In genomic region chr12:60196366-60196765, GRCh38 we compare ENCODE assay signal across 20 cellular contexts.
DNase-seq lines count a peak whose midpoint lies in the region; ATAC-seq and TF ChIP-seq lines count a peak whose summit lies in the region.
"Had no signal": no experiment of that assay in that cellular context is flagged by ENCODE, and none has a peak within 500 bp of the region (broad histone marks: within the 10 kb centered on the region; RNA-seq: fewer than 3 reads in every experiment).

No MANE protein-coding gene starts in this region.

- no peak overlapping the region for H2AFZ ChIP-seq in GM23338
- H2AFZ ChIP-seq in PC-9 = 0 out of 2 replicates have a peak overlapping the region, but pooled peaks have one; percentile 27
- no peak overlapping the region for H2AFZ ChIP-seq in trophoblast cell (ENCODE audit: insufficient read depth, low read length, poor library complexity)

- no peak overlapping the region for H3K14ac ChIP-seq in trophoblast cell (ENCODE audit: low read length)

- peaks cover 7% of the 10 kb centered on the region; the same call in 1 of the 2 replicates for H3K4me1 ChIP-seq in GM23338 (ENCODE audit: insufficient read depth)
- H3K4me1 ChIP-seq in PC-9 (replicated peaks; ENCODE audit: insufficient read depth) = no peaks in the 10 kb centered on the region
- no peaks in the 10 kb centered on the region for H3K4me1 ChIP-seq in SJSA1 (replicated peaks)
- H3K4me1 ChIP-seq in trophoblast cell (ENCODE audit: control insufficient read depth in 1 of 2, insufficient read depth in 2 of 2, low read length in 2 of 2) = no peaks in the 10 kb centered on the region
- H3K4me1 ChIP-seq: BE2C, BLaER1 had no signal

- H3K27ac Mint-ChIP-seq in GM23338 = peak overlapping the region; percentile 42; the same call in 1 of the 2 replicates
- H3K27ac Mint-ChIP-seq: CD14-positive monocyte; CD4-positive, alpha-beta memory T cell; CD8-positive, alpha-beta memory T cell had no signal

- no peak overlapping the region for H2AK5ac ChIP-seq in trophoblast cell (ENCODE audit: low read length)

- H3K36me3 ChIP-seq in GM23338 (ENCODE audit: insufficient read depth) (no peaks in the 10 kb centered on the region), PC-9 (ENCODE audit: low read depth) (no peaks in the 10 kb centered on the region), SJSA1 (no peaks in the 10 kb centered on the region), trophoblast cell (ENCODE audit: control insufficient read depth in 1 of 2, insufficient read depth in 2 of 2, low read length in 2 of 2) (no peaks in the 10 kb centered on the region)
- H3K36me3 ChIP-seq: BE2C, BLaER1 had no signal

- no peak overlapping the region for H2BK12ac ChIP-seq in trophoblast cell (ENCODE audit: low read length)

- no peaks in the 10 kb centered on the region for H3K79me1 ChIP-seq in trophoblast cell (ENCODE audit: low read length)

- H4K20me1 ChIP-seq in GM23338 (replicated peaks; ENCODE audit: insufficient read depth) (no peaks in the 10 kb centered on the region), PC-9 (ENCODE audit: insufficient read depth) (no peaks in the 10 kb centered on the region)
- H4K20me1 ChIP-seq: BLaER1 had no signal

- H3K4ac ChIP-seq in trophoblast cell (ENCODE audit: low read depth, low read length) = no peak overlapping the region

- peaks cover 8% of the 10 kb centered on the region; the same call in 2 of the 3 replicates for H3K4me1 Mint-ChIP-seq in GM23338
- H3K4me1 Mint-ChIP-seq: CD14-positive monocyte; CD4-positive, alpha-beta memory T cell; CD4-positive, CD25-positive, alpha-beta regulatory T cell; CD8-positive, alpha-beta memory T cell had no signal

- H3K36me3 Mint-ChIP-seq in GM23338 (ENCODE audit: low read depth) = no peaks in the 10 kb centered on the region
- H3K36me3 Mint-ChIP-seq: CD14-positive monocyte; CD4-positive, alpha-beta memory T cell; CD4-positive, CD25-positive, alpha-beta regulatory T cell; CD8-positive, alpha-beta memory T cell had no signal

- H3K4me3 ChIP-seq in GM23338 (no peak overlapping the region), PC-9 (no peak overlapping the region), SJSA1 (no peak overlapping the region), trophoblast cell (ENCODE audit: low read depth, low read length) (no peak overlapping the region)
- H3K4me3 ChIP-seq: BLaER1 had no signal

- H3K27ac ChIP-seq in GM23338 (ENCODE audit: low read depth) (no peak overlapping the region), PC-9 (no peak overlapping the region), SJSA1 (no peak overlapping the region), trophoblast cell (ENCODE audit: low read depth, low read length) (no peak overlapping the region)
- H3K27ac ChIP-seq: BLaER1 had no signal

- DNase-seq in GM23338 (ENCODE audit: low spot score) = no peak
- DNase-seq in PC-9 = no peak
- DNase-seq in SJSA1 (ENCODE audit: low read depth in 1 of 2, low spot score in 2 of 2) = peak; percentile 70 to 90
- peak; percentile 6 to 35 for DNase-seq in trophoblast cell
- no peak for DNase-seq in sciatic nerve (ENCODE audit: low spot score)
- DNase-seq in omental fat pad (ENCODE audit: low spot score) = no peak
- DNase-seq: 8988T; ACHN; BE2C; C1 segment of cervical spinal cord; CD4-positive, alpha-beta memory T cell; CD4-positive, CD25-positive, alpha-beta regulatory T cell; CD8-positive, alpha-beta memory T cell; COR-L47; DMS79 treated with DMSO at 0.1 percent for 48 hours; GF-D8 had no signal

- H3K27me3 Mint-ChIP-seq in GM23338 (ENCODE audit: insufficient read depth, low read depth, poor library complexity) = no peaks in the 10 kb centered on the region
- H3K27me3 Mint-ChIP-seq: CD4-positive, alpha-beta memory T cell; CD4-positive, CD25-positive, alpha-beta regulatory T cell; CD8-positive, alpha-beta memory T cell had no signal

- no peaks in the 10 kb centered on the region for H3K9me3 ChIP-seq in PC-9 (ENCODE audit: insufficient read depth, low read depth)
- H3K9me3 ChIP-seq in SJSA1 (replicated peaks) = no peaks in the 10 kb centered on the region
- H3K9me3 ChIP-seq in trophoblast cell (ENCODE audit: insufficient read depth, low read depth, low read length) = no peaks in the 10 kb centered on the region
- H3K9me3 ChIP-seq: BE2C, BLaER1 had no signal

- H3K9me2 ChIP-seq in GM23338 (ENCODE audit: insufficient read depth) (no peaks in the 10 kb centered on the region), PC-9 (ENCODE audit: insufficient read depth) (no peaks in the 10 kb centered on the region)

- H2BK120ac ChIP-seq in trophoblast cell (ENCODE audit: insufficient read depth, low read length, poor library complexity) = no peak overlapping the region

- ATAC-seq in GM23338 (no peak), sciatic nerve (no peak), omental fat pad (ENCODE audit: low FRiP score) (no peak), HG03280 (IDR thresholded peaks at IDR 0.05; ENCODE audit: unreplicated experiment) (no peak), HG03442 (IDR thresholded peaks at IDR 0.05; ENCODE audit: unreplicated experiment) (no peak)

- H3K4me3 Mint-ChIP-seq in GM23338 = no peak overlapping the region
- H3K4me3 Mint-ChIP-seq: CD14-positive monocyte; CD4-positive, alpha-beta memory T cell; CD4-positive, CD25-positive, alpha-beta regulatory T cell; CD8-positive, alpha-beta memory T cell had no signal

- BruUV-seq in PC-9 (replicated peaks; lab: Mats Ljungman, UMichigan) = no TSS peak

- intact Hi-C loops in PC-9 (cut with micrococcal nuclease; ENCODE audit: unreplicated experiment) (no loop called here), sciatic nerve (cut with DNase I) (no loop called here)

- H4K12ac ChIP-seq in trophoblast cell (ENCODE audit: low read depth, low read length) = no peak overlapping the region

- POLR2A ChIA-PET in PC-9 (lab: Charles Lee; ENCODE audit: unreplicated experiment) = no interaction called here

- H3K79me2 ChIP-seq in GM23338 (replicated peaks; ENCODE audit: insufficient read depth) (no peaks in the 10 kb centered on the region), PC-9 (ENCODE audit: low read depth) (no peaks in the 10 kb centered on the region), trophoblast cell (ENCODE audit: control insufficient read depth, insufficient read depth, low read length, poor library complexity) (no peaks in the 10 kb centered on the region)

- H4K8ac ChIP-seq in trophoblast cell (ENCODE audit: low read depth, low read length) = no peak overlapping the region

- no CpG with 5 or more reads among the region's 10 CpGs for WGBS in trophoblast cell (ENCODE audit: extremely low coverage, insufficient coverage, insufficient read length)

- no peak overlapping the region for H3K18ac ChIP-seq in trophoblast cell (ENCODE audit: low read length)

- CTCF ChIA-PET in PC-9 (lab: Charles Lee) = no interaction called here

- H3K9me3 Mint-ChIP-seq in GM23338 = no peaks in the 10 kb centered on the region

- H3K4me2 ChIP-seq in GM23338 (no peak overlapping the region), PC-9 (no peak overlapping the region), trophoblast cell (ENCODE audit: low read length) (no peak overlapping the region)
- H3K4me2 ChIP-seq: BLaER1 had no signal

- H3K27me3 ChIP-seq in GM23338 (ENCODE audit: insufficient read depth) (no peaks in the 10 kb centered on the region), PC-9 (ENCODE audit: insufficient read depth, low read depth) (no peaks in the 10 kb centered on the region), SJSA1 (replicated peaks) (peaks cover 93% of the 10 kb centered on the region), trophoblast cell (ENCODE audit: insufficient read depth, low read length) (no peaks in the 10 kb centered on the region)
- H3K27me3 ChIP-seq: BE2C, BLaER1 had no signal

- no peak overlapping the region for H2BK5ac ChIP-seq in trophoblast cell (ENCODE audit: low read depth, low read length, poor library complexity)

- H3K9ac ChIP-seq in trophoblast cell (ENCODE audit: low read length) = no peak overlapping the region
- H3K9ac ChIP-seq: BLaER1 had no signal

- no peaks in the 10 kb centered on the region for H3F3A ChIP-seq in GM23338 (replicated peaks; ENCODE audit: low read depth)
- no peaks in the 10 kb centered on the region for H3F3A ChIP-seq in PC-9 (ENCODE audit: insufficient read depth, low read depth)

- no peak for TF ChIP-seq CTCF in GM23338 (conservative IDR thresholded peaks at IDR 0.05; ENCODE audit: low read depth in 2 of 2)
- TF ChIP-seq CTCF in PC-9 (conservative IDR thresholded peaks at IDR 0.05) = no peak
- TF ChIP-seq CTCF in omental fat pad (IDR thresholded peaks at IDR 0.05) = no peak

- H4K91ac ChIP-seq in trophoblast cell (ENCODE audit: low read depth, low read length) = no peak overlapping the region

- H3K23ac ChIP-seq in trophoblast cell (ENCODE audit: low read length) = no peak overlapping the region

TF ChIP-seq in GM23338, 12 proteins besides CTCF, POLR2A, EP300 and RAD21 (continues in another document):
- TF ChIP-seq, protein P1, sequence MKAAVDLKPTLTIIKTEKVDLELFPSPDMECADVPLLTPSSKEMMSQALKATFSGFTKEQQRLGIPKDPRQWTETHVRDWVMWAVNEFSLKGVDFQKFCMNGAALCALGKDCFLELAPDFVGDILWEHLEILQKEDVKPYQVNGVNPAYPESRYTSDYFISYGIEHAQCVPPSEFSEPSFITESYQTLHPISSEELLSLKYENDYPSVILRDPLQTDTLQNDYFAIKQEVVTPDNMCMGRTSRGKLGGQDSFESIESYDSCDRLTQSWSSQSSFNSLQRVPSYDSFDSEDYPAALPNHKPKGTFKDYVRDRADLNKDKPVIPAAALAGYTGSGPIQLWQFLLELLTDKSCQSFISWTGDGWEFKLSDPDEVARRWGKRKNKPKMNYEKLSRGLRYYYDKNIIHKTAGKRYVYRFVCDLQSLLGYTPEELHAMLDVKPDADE (IDR thresholded peaks at IDR 0.05) = no peak
- TF ChIP-seq JUNB (IDR thresholded peaks at IDR 0.05; ENCODE audit: unreplicated experiment) (no peak), STAT1 (IDR thresholded peaks at IDR 0.05; ENCODE audit: unreplicated experiment) (no peak), NANOG (IDR thresholded peaks at IDR 0.05; ENCODE audit: borderline replicate concordance) (no peak), ZNF331 (CRISPR knock-in tag; IDR thresholded peaks at IDR 0.05; ENCODE audit: low read depth) (no peak), EZH2 (IDR thresholded peaks at IDR 0.05; ENCODE audit: low read depth, unreplicated experiment) (no peak), POLR2AphosphoS5 (IDR thresholded peaks at IDR 0.05; ENCODE audit: low read depth) (no peak), ZNF114 (CRISPR knock-in tag; IDR thresholded peaks at IDR 0.05) (no peak)

Comparison
In these comparisons a context has a peak if more than half of its experiments do, and no peak if none do; other contexts are left out.
1. DNase-seq: peak in SJSA1 (2 of 2) and trophoblast cell (2 of 2); none in GM23338 (single experiment), PC-9 (0 of 2), sciatic nerve (single experiment) and omental fat pad (single experiment).